ENCODE assay signal across 1 cellular context in genomic region chr1:32327204-32327603, GRCh38.
TF ChIP-seq lines count a peak whose summit lies in the region.

No MANE protein-coding gene starts in this region.

TF ChIP-seq in K562, 482 proteins besides CTCF, POLR2A, EP300 and RAD21:
- 0 out of 2 replicates have a peak, but pooled peaks have one; percentile 16 for TF ChIP-seq POLR2AphosphoS5 (IDR thresholded peaks at IDR 0.05; ENCODE audit: control insufficient read depth, insufficient read depth, low read depth, low read length)
- TF ChIP-seq, protein P1, sequence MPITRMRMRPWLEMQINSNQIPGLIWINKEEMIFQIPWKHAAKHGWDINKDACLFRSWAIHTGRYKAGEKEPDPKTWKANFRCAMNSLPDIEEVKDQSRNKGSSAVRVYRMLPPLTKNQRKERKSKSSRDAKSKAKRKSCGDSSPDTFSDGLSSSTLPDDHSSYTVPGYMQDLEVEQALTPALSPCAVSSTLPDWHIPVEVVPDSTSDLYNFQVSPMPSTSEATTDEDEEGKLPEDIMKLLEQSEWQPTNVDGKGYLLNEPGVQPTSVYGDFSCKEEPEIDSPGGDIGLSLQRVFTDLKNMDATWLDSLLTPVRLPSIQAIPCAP (CRISPR knock-in tag; IDR thresholded peaks at IDR 0.05; ENCODE audit: borderline replicate concordance), result no peak
